In genomic region chr2:42752299-42752698, GRCh38 we compare ENCODE assay signal across 10 cellular contexts. TPM values are rescaled to one million over a fixed set of nuclear protein-coding genes. Genes with fewer than 3 reads are reported as not detected.
DNase-seq lines count a peak whose midpoint lies in the region; ATAC-seq and TF ChIP-seq lines count a peak whose summit lies in the region.
"Had no signal": no experiment of that assay in that cellular context is flagged by ENCODE, and none has a peak within 500 bp of the region (broad histone marks: within the 10 kb centered on the region; RNA-seq: fewer than 3 reads in every experiment).

No MANE protein-coding gene starts in this region.

- peaks cover 15% of the 10 kb centered on the region for H3K4me1 ChIP-seq in vagina
- no peaks in the 10 kb centered on the region for H3K4me1 ChIP-seq in CD4-positive, alpha-beta memory T cell (ENCODE audit: insufficient read depth, low read length)

- CTCF ChIA-PET in CD4-positive, alpha-beta memory T cell (lab: Charles Lee; ENCODE audit: partially characterized antibody) = no interaction called here

- no peak overlapping the region for H3K4me3 Mint-ChIP-seq in central memory CD8-positive, alpha-beta T cell
- no peak overlapping the region for H3K4me3 Mint-ChIP-seq in CD4-positive, alpha-beta memory T cell
- H3K4me3 Mint-ChIP-seq: activated CD8-positive, alpha-beta memory T cell treated with anti-CD3 and anti-CD28 coated beads, Interleukin-2, amount 10 ng/mL, durations not matched to agents 7 days and 5 days had no signal

- H3K27ac Mint-ChIP-seq in central memory CD8-positive, alpha-beta T cell (ENCODE audit: low read depth) = peak overlapping the region; percentile 38
- H3K27ac Mint-ChIP-seq in CD4-positive, alpha-beta memory T cell = no peak overlapping the region
- H3K27ac Mint-ChIP-seq: activated CD8-positive, alpha-beta memory T cell treated with anti-CD3 and anti-CD28 coated beads, Interleukin-2, amount 10 ng/mL, durations not matched to agents 7 days and 5 days had no signal

- H3K27me3 Mint-ChIP-seq in central memory CD8-positive, alpha-beta T cell = no peaks in the 10 kb centered on the region
- H3K27me3 Mint-ChIP-seq in CD4-positive, alpha-beta memory T cell = no peaks in the 10 kb centered on the region
- H3K27me3 Mint-ChIP-seq: activated CD8-positive, alpha-beta memory T cell treated with anti-CD3 and anti-CD28 coated beads, Interleukin-2, amount 10 ng/mL, durations not matched to agents 7 days and 5 days had no signal

- no peak overlapping the region for H3K4me3 ChIP-seq in GM12864 (ENCODE audit: low read depth, low read length)
- H3K4me3 ChIP-seq in vagina = no peak overlapping the region
- H3K4me3 ChIP-seq in CD4-positive, alpha-beta memory T cell (ENCODE audit: low read length in 2 of 2) = no peak overlapping the region

- H3K9me3 Mint-ChIP-seq in central memory CD8-positive, alpha-beta T cell = no peaks in the 10 kb centered on the region
- no peaks in the 10 kb centered on the region for H3K9me3 Mint-ChIP-seq in CD4-positive, alpha-beta memory T cell

- no peaks in the 10 kb centered on the region for H3K27me3 ChIP-seq in vagina
- no peaks in the 10 kb centered on the region for H3K27me3 ChIP-seq in CD4-positive, alpha-beta memory T cell (ENCODE audit: insufficient read depth, low read length)

- TF ChIP-seq CTCF in GM12864 (IDR thresholded peaks at IDR 0.05; ENCODE audit: low read depth, low read length, missing control alignments) (no peak), vagina (IDR thresholded peaks at IDR 0.05) (no peak)

- no peak overlapping the region for H3K27ac ChIP-seq in vagina
- H3K27ac ChIP-seq in CD4-positive, alpha-beta memory T cell (ENCODE audit: low read depth, low read length) = no peak overlapping the region

- intact Hi-C loops in vagina (cut with DNase I) = no loop called here
- intact Hi-C loops in CD4-positive, alpha-beta memory T cell (cut with micrococcal nuclease) = no loop called here

- ATAC-seq in GM21423 (IDR thresholded peaks at IDR 0.05; ENCODE audit: unreplicated experiment) (peak; percentile 54), HG03460 (IDR thresholded peaks at IDR 0.05; ENCODE audit: unreplicated experiment) (peak; percentile 53), left lobe of liver (no peak)
- peak; percentile 59 for ATAC-seq in central memory CD8-positive, alpha-beta T cell (replicated peaks; ENCODE audit: extremely low read depth, poor library complexity, severe bottlenecking)
- ATAC-seq: activated CD8-positive, alpha-beta memory T cell treated with anti-CD3 and anti-CD28 coated beads, Interleukin-2, amount 10 ng/mL, durations not matched to agents 7 days and 5 days had no signal

- H3K36me3 ChIP-seq in vagina = no peaks in the 10 kb centered on the region
- no peaks in the 10 kb centered on the region for H3K36me3 ChIP-seq in CD4-positive, alpha-beta memory T cell (ENCODE audit: insufficient read depth, low read length)

- peaks cover 2% of the 10 kb centered on the region for H3K36me3 Mint-ChIP-seq in central memory CD8-positive, alpha-beta T cell (ENCODE audit: insufficient read depth)
- H3K36me3 Mint-ChIP-seq in CD4-positive, alpha-beta memory T cell = peaks cover 24 to 33% of the 10 kb centered on the region in 2 donors
- H3K36me3 Mint-ChIP-seq: activated CD8-positive, alpha-beta memory T cell treated with anti-CD3 and anti-CD28 coated beads, Interleukin-2, amount 10 ng/mL, durations not matched to agents 7 days and 5 days had no signal

- POLR2A ChIA-PET in CD4-positive, alpha-beta memory T cell (lab: Charles Lee; ENCODE audit: partially characterized antibody) = no interaction called here

- H3K4me1 Mint-ChIP-seq in central memory CD8-positive, alpha-beta T cell = no peaks in the 10 kb centered on the region
- H3K4me1 Mint-ChIP-seq in CD4-positive, alpha-beta memory T cell = no peaks in the 10 kb centered on the region
- H3K4me1 Mint-ChIP-seq: activated CD8-positive, alpha-beta memory T cell treated with anti-CD3 and anti-CD28 coated beads, Interleukin-2, amount 10 ng/mL, durations not matched to agents 7 days and 5 days had no signal

- no peaks in the 10 kb centered on the region for H3K9me3 ChIP-seq in vagina
- H3K9me3 ChIP-seq in CD4-positive, alpha-beta memory T cell (ENCODE audit: control insufficient read depth in 1 of 2, low read length in 2 of 2) = no peaks in the 10 kb centered on the region

- DNase-seq in GM12864 (ENCODE audit: low read depth) (peak; percentile 55), left lobe of liver (ENCODE audit: low spot score) (no peak), NCI-H1417 treated with DMSO at 0.1 percent for 48 hours (lab: John Stamatoyannopoulos, UW) (no peak), vagina (ENCODE audit: extremely low spot score in 2 of 2) (no peak)
- DNase-seq in central memory CD8-positive, alpha-beta T cell (ENCODE audit: low spot score in 2 of 2) = no peak
- DNase-seq in CD4-positive, alpha-beta memory T cell = no peak
- DNase-seq: activated CD8-positive, alpha-beta memory T cell treated with anti-CD3 and anti-CD28 coated beads, Interleukin-2, amount 10 ng/mL, durations not matched to agents 7 days and 5 days; effector CD8-positive, alpha-beta T cell had no signal

- TF ChIP-seq POLR2A in vagina (IDR thresholded peaks at IDR 0.05) = no peak

RNA-seq across cellular contexts. Expression of gene OXER1, which starts 11.6 kb away (rescaled TPM):
- total RNA-seq in left lobe of liver (29.7 TPM), vagina (1.2 TPM)
- not detected for total RNA-seq in CD4-positive, alpha-beta memory T cell
- not detected for polyA plus RNA-seq in CD4-positive, alpha-beta memory T cell

RNA-seq across cellular contexts. Expression of gene HAAO, which starts 40.1 kb away (rescaled TPM):
- 188 TPM for total RNA-seq in left lobe of liver
- 5.9 TPM for total RNA-seq in vagina
- under 1 TPM in 1 of 2 experiments, not detected in 1; 0.44 TPM for total RNA-seq in CD4-positive, alpha-beta memory T cell
- under 1 TPM in 1 of 2 donors, not detected in 1; 0.21 TPM for polyA plus RNA-seq in CD4-positive, alpha-beta memory T cell

Comparison
In these comparisons a context has a peak if more than half of its experiments do, and no peak if none do; other contexts are left out.
1. RNA of gene OXER1, which starts 11.6 kb away (total RNA-seq): 29.7 TPM in left lobe of liver (single experiment); 1.2 TPM in vagina (single experiment) and not detected in CD4-positive, alpha-beta memory T cell; every median in the first group is over 10 times any median in the second.
2. RNA of gene HAAO, which starts 40.1 kb away (total RNA-seq): 188 TPM in left lobe of liver (single experiment); 5.9 TPM in vagina (single experiment) and 0.44 TPM in CD4-positive, alpha-beta memory T cell; every median in the first group is over 10 times any median in the second.